ENCODE assay signal across 16 cellular contexts in the genomic region with DNA sequence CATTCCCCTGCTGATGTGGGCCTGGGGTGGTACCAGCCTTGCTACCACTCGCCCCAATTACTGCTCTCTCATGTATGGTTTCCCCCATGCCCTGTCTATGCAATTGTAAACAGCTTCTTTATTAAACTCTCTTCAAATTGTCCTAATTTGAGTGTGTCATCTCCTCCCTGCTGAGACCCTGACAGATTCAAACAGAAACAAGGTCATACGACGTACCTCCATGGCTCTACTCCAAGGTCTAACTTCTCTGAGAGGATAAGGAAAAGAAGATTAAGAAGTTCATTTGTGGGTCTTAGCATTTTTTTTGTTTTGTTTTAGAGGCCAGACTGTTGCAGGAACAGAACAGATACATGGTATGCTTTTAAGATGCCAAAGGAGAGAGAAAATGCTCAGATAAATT.
"Had no signal": no experiment of that assay in that cellular context is flagged by ENCODE, and none has a peak within 500 bp of the region (broad histone marks: within the 10 kb centered on the region; RNA-seq: fewer than 3 reads in every experiment).

No MANE protein-coding gene starts in this region.

- H3K27me3 ChIP-seq: cardiac muscle cell, stomach, tibial nerve had no signal

- H3K4me3 Mint-ChIP-seq: activated CD8-positive, alpha-beta T cell treated with anti-CD3 and anti-CD28 coated beads for 36 hours; activated naive CD8-positive, alpha-beta T cell treated with anti-CD3 and anti-CD28 coated beads, Interleukin-2, amount 10 ng/mL, durations not matched to agents 7 days and 5 days; dendritic cell treated with granulocyte-macrophage colony-stimulating factor and Interleukin-4, amounts not matched to agents 40 ng/mL and 50 ng/mL, for 4 days; endodermal cell; immature natural killer cell; neural crest cell; T-cell had no signal

- H3K27me3 Mint-ChIP-seq: activated CD8-positive, alpha-beta T cell treated with anti-CD3 and anti-CD28 coated beads for 36 hours; activated naive CD8-positive, alpha-beta T cell treated with anti-CD3 and anti-CD28 coated beads, Interleukin-2, amount 10 ng/mL, durations not matched to agents 7 days and 5 days; dendritic cell treated with granulocyte-macrophage colony-stimulating factor and Interleukin-4, amounts not matched to agents 40 ng/mL and 50 ng/mL, for 4 days; T-cell had no signal

- H3K9me3 Mint-ChIP-seq: endodermal cell, immature natural killer cell had no signal

- H3K4me1 Mint-ChIP-seq: activated naive CD8-positive, alpha-beta T cell treated with anti-CD3 and anti-CD28 coated beads, Interleukin-2, amount 10 ng/mL, durations not matched to agents 7 days and 5 days; endodermal cell; immature natural killer cell; neural crest cell; T-cell had no signal

- ATAC-seq: activated CD8-positive, alpha-beta T cell treated with anti-CD3 and anti-CD28 coated beads for 36 hours; T-cell had no signal

- H3K9me3 ChIP-seq: stomach, tibial nerve had no signal

- H3K27ac Mint-ChIP-seq: activated CD8-positive, alpha-beta T cell treated with anti-CD3 and anti-CD28 coated beads for 36 hours; activated naive CD8-positive, alpha-beta T cell treated with anti-CD3 and anti-CD28 coated beads, Interleukin-2, amount 10 ng/mL, durations not matched to agents 7 days and 5 days; dendritic cell treated with granulocyte-macrophage colony-stimulating factor and Interleukin-4, amounts not matched to agents 40 ng/mL and 50 ng/mL, for 4 days; endodermal cell; T-cell had no signal

- DNase-seq: activated CD4-positive, alpha-beta T cell treated with anti-CD3 and anti-CD28 coated beads for 4 hours; activated CD8-positive, alpha-beta memory T cell treated with anti-CD3 and anti-CD28 coated beads, Interleukin-2, amount 50 U/mL, for 48 hours; activated CD8-positive, alpha-beta T cell treated with anti-CD3 and anti-CD28 coated beads for 36 hours; activated naive CD8-positive, alpha-beta T cell treated with anti-CD3 and anti-CD28 coated beads, Interleukin-2, amount 10 ng/mL, durations not matched to agents 7 days and 5 days; aorta; endodermal cell; immature natural killer cell; mesenchymal stem cell; stimulated activated CD4-positive, alpha-beta T cell treated with anti-CD3 and anti-CD28 coated beads, Interleukin-15, amount 100 ng/mL, for 24 hours; stimulated activated CD4-positive, alpha-beta T cell treated with anti-CD3 and anti-CD28 coated beads, Interleukin-4, amount 100 ng/mL, for 4 hours; stomach; T-cell had no signal

- H3K4me3 ChIP-seq: cardiac muscle cell, stomach, tibial nerve had no signal

- H3K27ac ChIP-seq: stomach had no signal
